In genomic region chr18:48104703-48105102, GRCh38 we compare ENCODE assay signal across 22 cellular contexts.
DNase-seq lines count a peak whose midpoint lies in the region; ATAC-seq, FAIRE-seq and TF ChIP-seq lines count a peak whose summit lies in the region.
"Had no signal": no experiment of that assay in that cellular context is flagged by ENCODE, and none has a peak within 500 bp of the region (broad histone marks: within the 10 kb centered on the region; RNA-seq: fewer than 3 reads in every experiment).

No MANE protein-coding gene starts in this region.

- H3K4me3 ChIP-seq in kidney (ENCODE audit: low read length in 2 of 2): no peak overlapping the region
- no peak overlapping the region for H3K4me3 ChIP-seq in mucosa of rectum (ENCODE audit: low read length in 2 of 2)
- H3K4me3 ChIP-seq in transverse colon: no peak overlapping the region
- no peak overlapping the region for H3K4me3 ChIP-seq in ascending aorta
- H3K4me3 ChIP-seq: A549, HAP-1 had no signal

- H3K4me1 ChIP-seq in kidney (ENCODE audit: control insufficient read depth in 1 of 2, insufficient read depth in 1 of 2, low read depth in 1 of 2, low read length in 2 of 2) (no peaks in the 10 kb centered on the region), mucosa of rectum (ENCODE audit: control insufficient read depth in 2 of 2, insufficient read depth in 2 of 2, low read length in 2 of 2) (peaks cover 21 to 33% of the 10 kb centered on the region in 2 donors), transverse colon (peaks cover 0 to 24% (median 6%) of the 10 kb centered on the region in 4 donors), ascending aorta (no peaks in the 10 kb centered on the region)
- H3K4me1 ChIP-seq: A549, Caco-2, HAP-1 had no signal

- TF ChIP-seq POLR2A in transverse colon (IDR thresholded peaks at IDR 0.05): no peak

- H3K27ac ChIP-seq in kidney (ENCODE audit: low read depth in 2 of 2, low read length in 2 of 2): no peak overlapping the region
- H3K27ac ChIP-seq in mucosa of rectum (ENCODE audit: low read depth in 2 of 2, low read length in 2 of 2): peak overlapping the region; percentile 26 to 38
- peak overlapping the region in 1 of 4 donors; percentile 4 for H3K27ac ChIP-seq in transverse colon
- H3K27ac ChIP-seq in ascending aorta: no peak overlapping the region
- H3K27ac ChIP-seq: 22Rv1, A549, C4-2B had no signal

- H3K27me3 ChIP-seq in mucosa of rectum (ENCODE audit: control insufficient read depth in 2 of 2, insufficient read depth in 2 of 2, low read length in 2 of 2) (peaks cover 0 to 3% of the 10 kb centered on the region in 2 donors), transverse colon (no peaks in the 10 kb centered on the region), ascending aorta (no peaks in the 10 kb centered on the region)

- H3K9ac ChIP-seq in kidney (ENCODE audit: low read length in 2 of 2) (no peak overlapping the region), mucosa of rectum (ENCODE audit: low read depth in 1 of 2, low read length in 2 of 2) (no peak overlapping the region)

- intact Hi-C loops in kidney (cut with DNase I): no loop called here
- intact Hi-C loops in transverse colon (cut with DNase I; ENCODE audit: low total_unique reads): no loop called here
- intact Hi-C loops in ascending aorta (cut with DNase I): no loop called here

- TF ChIP-seq CTCF in kidney (IDR thresholded peaks at IDR 0.05; ENCODE audit: borderline replicate concordance, extremely low read depth, insufficient read depth) (no peak), transverse colon (IDR thresholded peaks at IDR 0.05) (no peak), ascending aorta (IDR thresholded peaks at IDR 0.05) (no peak)

- H3K9me3 ChIP-seq in kidney (ENCODE audit: control insufficient read depth in 1 of 2, low read length in 2 of 2) (no peaks in the 10 kb centered on the region), mucosa of rectum (ENCODE audit: control insufficient read depth in 2 of 2, low read length in 2 of 2) (no peaks in the 10 kb centered on the region), transverse colon (no peaks in the 10 kb centered on the region), ascending aorta (no peaks in the 10 kb centered on the region)
- H3K9me3 ChIP-seq: A549, Caco-2, HAP-1 had no signal

- WGBS in transverse colon (ENCODE audit: low coverage in 1 of 2), 2 donors: 51 to 70% methylated on average over 2 to 6 of the region's 6 CpGs

- no peak for ATAC-seq in HG02571 (IDR thresholded peaks at IDR 0.05; ENCODE audit: unreplicated experiment)
- ATAC-seq: A549 had no signal

- no peak for TF ChIP-seq EP300 in transverse colon (IDR thresholded peaks at IDR 0.05; ENCODE audit: low read depth)

- H3K36me3 ChIP-seq in kidney (ENCODE audit: control insufficient read depth in 1 of 2, insufficient read depth in 2 of 2, low read length in 2 of 2) (no peaks in the 10 kb centered on the region), mucosa of rectum (ENCODE audit: control insufficient read depth in 2 of 2, insufficient read depth in 2 of 2, low read length in 2 of 2) (no peaks in the 10 kb centered on the region), transverse colon (no peaks in the 10 kb centered on the region), ascending aorta (no peaks in the 10 kb centered on the region)
- H3K36me3 ChIP-seq: HAP-1 had no signal

- DNase-seq in NCI-H82 (lab: John Stamatoyannopoulos, UW) (peak; percentile 39), NCI-H82 treated with DMSO at 0.1 percent for 48 hours (lab: John Stamatoyannopoulos, UW; ENCODE audit: unreplicated experiment) (no peak), kidney (peak; percentile 45), transverse colon (peak; percentile 37), NCI-H510A (lab: John Stamatoyannopoulos, UW) (no peak), ascending aorta (ENCODE audit: low spot score in 2 of 2) (no peak)
- DNase-seq: AML-193; Caco-2; CD4-positive, alpha-beta T cell; GOT3; IMR-90 had no signal

- in situ Hi-C loops in transverse colon (cut with MboI; ENCODE audit: low pct_ligation_motif_present in 1 of 4, low pct_unique_long_range_greater_than_20kb in 1 of 4, low sequenced_read_pairs in 3 of 4): no loop called here

- no peak for FAIRE-seq in kidney (lab: Jason Lieb, UNC)
- FAIRE-seq: A549, D721Med, G401.6, GM12891, GM19239, HTR-8/SVneo had no signal

Comparison
In these comparisons a context has a peak if more than half of its experiments do, and no peak if none do; other contexts are left out.
1. DNase-seq: peak in NCI-H82 (single experiment), kidney (single experiment) and transverse colon (single experiment); none in NCI-H82 treated with DMSO at 0.1 percent for 48 hours (single experiment), NCI-H510A (single experiment) and ascending aorta (0 of 2).
2. H3K27ac ChIP-seq: peak in mucosa of rectum (2 of 2); none in kidney (0 of 2) and ascending aorta (0 of 2).